Comparison of ENCODE assay signal across 9 cellular contexts in the genomic region with DNA sequence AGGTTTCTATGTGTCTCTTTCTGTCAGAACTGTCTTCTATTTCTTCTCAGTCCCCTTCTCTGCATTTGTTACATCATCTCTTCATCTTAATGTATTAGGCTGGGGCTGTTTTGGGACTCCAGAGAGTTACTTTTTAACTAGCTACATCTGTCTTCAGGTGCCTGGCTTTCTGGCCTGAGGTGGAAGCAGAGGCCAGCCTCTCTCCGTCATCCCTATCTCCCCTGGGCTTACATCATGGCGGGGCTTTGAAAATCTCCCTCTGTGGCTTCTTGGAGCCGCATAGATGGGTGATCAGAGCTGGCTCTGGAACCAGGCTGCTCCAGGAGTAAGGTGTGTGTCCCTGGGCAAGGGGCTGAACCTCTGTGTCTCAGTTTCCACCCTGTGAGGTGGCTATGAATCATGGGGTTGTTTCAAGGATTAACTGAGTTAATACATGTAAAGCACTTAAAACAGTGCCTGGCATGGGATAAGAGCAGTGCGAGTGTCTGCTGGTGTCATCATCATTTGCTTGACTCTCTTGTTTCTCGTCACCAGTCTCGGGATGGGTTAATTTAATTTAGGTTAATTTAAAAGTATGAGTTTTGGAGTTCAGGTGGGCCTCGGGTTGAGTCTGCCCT. TPM values are rescaled to one million over a fixed set of nuclear protein-coding genes. Genes with fewer than 3 reads are reported as not detected.
A peak's percentile ranks its signal among the peaks of the same experiment; 100 is the strongest.
DNase-seq lines count a peak whose midpoint lies in the region; ATAC-seq lines count a peak whose summit lies in the region.
"Had no signal": no experiment of that assay in that cellular context is flagged by ENCODE, and none has a peak within 500 bp of the region (broad histone marks: within the 10 kb centered on the region; RNA-seq: fewer than 3 reads in every experiment).

No MANE protein-coding gene starts in this region.

- H3K4me1 Mint-ChIP-seq in activated T-cell treated with anti-CD3 and anti-CD28 coated beads, Interleukin-2, amount 50 U/mL, for 24 hours (ENCODE audit: low read depth), result peaks cover 70% of the 10 kb centered on the region
- peaks cover 46% of the 10 kb centered on the region for H3K4me1 Mint-ChIP-seq in activated CD4-positive, alpha-beta memory T cell treated with anti-CD3 and anti-CD28 coated beads for 36 hours (ENCODE audit: low read depth)
- peaks cover 49 to 63% of the 10 kb centered on the region in 2 donors for H3K4me1 Mint-ChIP-seq in stimulated activated naive B cell treated with anti-CD40 and anti-IgM and Interleukin-4, amounts not matched to agents 10 μg/mL and 1 μg/mL and 100 μg/mL, for 72 hours

- peak overlapping the region; percentile 50 for H3K9ac ChIP-seq in iPS-15b (ENCODE audit: low read depth, low read length)

- peaks cover 89% of the 10 kb centered on the region for H3K36me3 Mint-ChIP-seq in activated T-cell treated with anti-CD3 and anti-CD28 coated beads, Interleukin-2, amount 50 U/mL, for 24 hours (ENCODE audit: low read depth)
- peaks cover 33% of the 10 kb centered on the region for H3K36me3 Mint-ChIP-seq in activated CD4-positive, alpha-beta memory T cell treated with anti-CD3 and anti-CD28 coated beads for 36 hours
- H3K36me3 Mint-ChIP-seq in stimulated activated naive B cell treated with anti-CD40 and anti-IgM and Interleukin-4, amounts not matched to agents 10 μg/mL and 1 μg/mL and 100 μg/mL, for 72 hours, result peaks cover 46 to 63% of the 10 kb centered on the region in 2 donors

- peaks cover 2% of the 10 kb centered on the region for H3K4me1 ChIP-seq in iPS-15b (ENCODE audit: control insufficient read depth, insufficient read depth, low read length)

- DNase-seq in activated T-cell treated with anti-CD3 and anti-CD28 coated beads, Interleukin-2, amount 50 U/mL, for 24 hours, result no peak
- no peak for DNase-seq in activated T-cell treated with anti-CD3 and anti-CD28 coated beads, Interleukin-2, amount 50 U/mL, for 1 hour
- peak; percentile 17 for DNase-seq in activated CD4-positive, alpha-beta memory T cell treated with anti-CD3 and anti-CD28 coated beads for 36 hours
- no peak for DNase-seq in stimulated activated naive B cell treated with anti-CD40 and anti-IgM and Interleukin-4, amounts not matched to agents 10 μg/mL and 1 μg/mL and 100 μg/mL, for 72 hours
- DNase-seq in cerebellar cortex (ENCODE audit: low spot score) (no peak), T1000 (lab: John Stamatoyannopoulos, UW) (no peak)
- no peak for DNase-seq in activated CD8-positive, alpha-beta memory T cell treated with anti-CD3 and anti-CD28 coated beads, Interleukin-2, amount 50 U/mL, for 48 hours
- DNase-seq: activated CD4-positive, CD25-positive, alpha-beta regulatory T cell had no signal

- intact Hi-C loops in activated CD4-positive, alpha-beta memory T cell treated with anti-CD3 and anti-CD28 coated beads for 36 hours (cut with micrococcal nuclease), result no loop called here

- H3K27ac Mint-ChIP-seq in activated T-cell treated with anti-CD3 and anti-CD28 coated beads, Interleukin-2, amount 50 U/mL, for 24 hours, result peak overlapping the region; percentile 67
- no peak overlapping the region for H3K27ac Mint-ChIP-seq in activated CD4-positive, alpha-beta memory T cell treated with anti-CD3 and anti-CD28 coated beads for 36 hours
- peak overlapping the region; percentile 98 for H3K27ac Mint-ChIP-seq in stimulated activated naive B cell treated with anti-CD40 and anti-IgM and Interleukin-4, amounts not matched to agents 10 μg/mL and 1 μg/mL and 100 μg/mL, for 72 hours

- CTCF ChIA-PET in activated CD4-positive, alpha-beta memory T cell treated with anti-CD3 and anti-CD28 coated beads for 36 hours (lab: Charles Lee), result interaction anchor here (1.0 to 1.2 kb wide), 3 partner anchors 27 to 44 kb away, joined by 3 to 4 read pairs (median 4); no protein-coding TSS in a partner anchor

- H3K36me3 ChIP-seq in iPS-15b (ENCODE audit: control insufficient read depth, insufficient read depth, low read length), result peaks cover 26% of the 10 kb centered on the region

- no peak for ATAC-seq in stimulated activated naive B cell treated with anti-CD40 and anti-IgM and Interleukin-4, amounts not matched to agents 10 μg/mL and 1 μg/mL and 100 μg/mL, for 72 hours (replicated peaks)

- no peaks in the 10 kb centered on the region for H3K27me3 Mint-ChIP-seq in activated T-cell treated with anti-CD3 and anti-CD28 coated beads, Interleukin-2, amount 50 U/mL, for 24 hours
- H3K27me3 Mint-ChIP-seq in activated CD4-positive, alpha-beta memory T cell treated with anti-CD3 and anti-CD28 coated beads for 36 hours, result no peaks in the 10 kb centered on the region
- H3K27me3 Mint-ChIP-seq in stimulated activated naive B cell treated with anti-CD40 and anti-IgM and Interleukin-4, amounts not matched to agents 10 μg/mL and 1 μg/mL and 100 μg/mL, for 72 hours, result no peaks in the 10 kb centered on the region

- H3K9me3 ChIP-seq in iPS-15b (ENCODE audit: control insufficient read depth, insufficient read depth, low read length), result no peaks in the 10 kb centered on the region

- H3K4me3 Mint-ChIP-seq in activated T-cell treated with anti-CD3 and anti-CD28 coated beads, Interleukin-2, amount 50 U/mL, for 24 hours, result peak overlapping the region; percentile 95
- H3K4me3 Mint-ChIP-seq in activated CD4-positive, alpha-beta memory T cell treated with anti-CD3 and anti-CD28 coated beads for 36 hours, result peak overlapping the region; percentile 90
- H3K4me3 Mint-ChIP-seq in stimulated activated naive B cell treated with anti-CD40 and anti-IgM and Interleukin-4, amounts not matched to agents 10 μg/mL and 1 μg/mL and 100 μg/mL, for 72 hours, result peak overlapping the region; percentile 75 to 95

- POLR2A ChIA-PET in activated CD4-positive, alpha-beta memory T cell treated with anti-CD3 and anti-CD28 coated beads for 36 hours (lab: Charles Lee), result no interaction called here

- no peak overlapping the region for H3K4me3 ChIP-seq in iPS-15b (ENCODE audit: low read depth, low read length)

- H3K27me3 ChIP-seq in iPS-15b (ENCODE audit: control insufficient read depth, insufficient read depth, low read length), result no peaks in the 10 kb centered on the region

- no peaks in the 10 kb centered on the region for H3K9me3 Mint-ChIP-seq in activated T-cell treated with anti-CD3 and anti-CD28 coated beads, Interleukin-2, amount 50 U/mL, for 24 hours
- no peaks in the 10 kb centered on the region for H3K9me3 Mint-ChIP-seq in activated CD4-positive, alpha-beta memory T cell treated with anti-CD3 and anti-CD28 coated beads for 36 hours
- no peaks in the 10 kb centered on the region for H3K9me3 Mint-ChIP-seq in stimulated activated naive B cell treated with anti-CD40 and anti-IgM and Interleukin-4, amounts not matched to agents 10 μg/mL and 1 μg/mL and 100 μg/mL, for 72 hours

RNA-seq across cellular contexts. Expression of a gene that starts 2.0 kb away (rescaled TPM):
- 10 to 100 TPM; 36.0 to 36.1 TPM for total RNA-seq in activated CD4-positive, alpha-beta memory T cell treated with anti-CD3 and anti-CD28 coated beads for 36 hours

RNA-seq across cellular contexts. Expression of a gene that starts 22.2 kb away (rescaled TPM):
- 100 to 1,000 TPM; 249 to 251 TPM for total RNA-seq in activated CD4-positive, alpha-beta memory T cell treated with anti-CD3 and anti-CD28 coated beads for 36 hours

RNA-seq across cellular contexts. Expression of a gene that starts 29.0 kb away (rescaled TPM):
- 1 to 10 TPM; 3.6 to 4.0 TPM for total RNA-seq in activated CD4-positive, alpha-beta memory T cell treated with anti-CD3 and anti-CD28 coated beads for 36 hours

RNA-seq across cellular contexts. Expression of a gene that starts 33.5 kb away (rescaled TPM):
- 10 to 100 TPM; 19.2 to 20.1 TPM for total RNA-seq in activated CD4-positive, alpha-beta memory T cell treated with anti-CD3 and anti-CD28 coated beads for 36 hours

RNA-seq across cellular contexts. Expression of a gene that starts 36.2 kb away (rescaled TPM):
- total RNA-seq in activated CD4-positive, alpha-beta memory T cell treated with anti-CD3 and anti-CD28 coated beads for 36 hours, result 10 to 100 TPM; 23.4 to 23.5 TPM
